8 cellular contexts compared by ENCODE assay signal in genomic region chr20:19937651-19938420, GRCh38.
A peak's percentile ranks its signal among the peaks of the same experiment; 100 is the strongest.
DNase-seq lines count a peak whose midpoint lies in the region; ATAC-seq and TF ChIP-seq lines count a peak whose summit lies in the region.

No MANE protein-coding gene starts in this region.

- peaks cover 21% of the 10 kb centered on the region for H3K27me3 Mint-ChIP-seq in T-helper 17 cell

- intact Hi-C loops in psoas muscle (cut with DNase I) (loop anchor here (5.0 kb wide), 2 partner anchors 34 to 54 kb away; no protein-coding TSS in a partner anchor), testis (cut with DNase I; ENCODE audit: low total_unique reads) (no loop called here)

- no peak for DNase-seq in T-helper 17 cell
- no peak for DNase-seq in psoas muscle
- DNase-seq in dedifferentiated amniotic fluid mesenchymal stem cell (ENCODE audit: extremely low spot score), result no peak
- no peak for DNase-seq in testis
- no peak for DNase-seq in erythroblast (lab: John Stamatoyannopoulos, UW)
- no peak for DNase-seq in G401 (ENCODE audit: low spot score)

- TF ChIP-seq CTCF in psoas muscle (IDR thresholded peaks at IDR 0.05) (no peak), testis (IDR thresholded peaks at IDR 0.05) (no peak)

- no peaks in the 10 kb centered on the region for H3K36me3 Mint-ChIP-seq in T-helper 17 cell (ENCODE audit: low read depth)

- H3K4me3 Mint-ChIP-seq in T-helper 17 cell, result peak overlapping the region; percentile 80

- no peaks in the 10 kb centered on the region for H3K9me3 ChIP-seq in T-helper 17 cell (ENCODE audit: control insufficient read depth, low read length, poor library complexity, severe bottlenecking)
- no peaks in the 10 kb centered on the region for H3K9me3 ChIP-seq in psoas muscle
- no peaks in the 10 kb centered on the region for H3K9me3 ChIP-seq in testis

- H3K27ac Mint-ChIP-seq in T-helper 17 cell, result peak overlapping the region; percentile 81

- no peaks in the 10 kb centered on the region for H3K27me3 ChIP-seq in psoas muscle (ENCODE audit: insufficient read depth in 3 of 3, low read length in 2 of 3)
- H3K27me3 ChIP-seq in testis, result no peaks in the 10 kb centered on the region

- in situ Hi-C loops in G401 (cut with HindIII; ENCODE audit: low sequenced_read_pairs), result no loop called here

- WGBS in psoas muscle, 3 donors, result 71 to 79% (median 78%) methylated on average over 8 of the region's 8 CpGs
- 88 to 89% methylated on average over 8 of the region's 8 CpGs for WGBS in testis, 2 donors

- no peak for TF ChIP-seq POLR2A in testis (IDR thresholded peaks at IDR 0.05)
- TF ChIP-seq POLR2A in erythroblast (IDR thresholded peaks at IDR 0.05; ENCODE audit: low read length), result no peak

- peaks cover 0 to 13% of the 10 kb centered on the region in 2 donors for H3K36me3 ChIP-seq in psoas muscle (ENCODE audit: insufficient read depth in 1 of 2, low read depth in 1 of 2)
- no peaks in the 10 kb centered on the region for H3K36me3 ChIP-seq in testis (ENCODE audit: low read depth, missing control alignments)

- H3K4me1 ChIP-seq in psoas muscle, result peaks cover 44% of the 10 kb centered on the region
- peaks cover 18% of the 10 kb centered on the region for H3K4me1 ChIP-seq in testis

- ATAC-seq in GM18867 (IDR thresholded peaks at IDR 0.05; ENCODE audit: unreplicated experiment), result peak; percentile 93
- peak; percentile 77 for ATAC-seq in HG02759 (IDR thresholded peaks at IDR 0.05; ENCODE audit: unreplicated experiment)
- peak; percentile 78 for ATAC-seq in T-helper 17 cell
- ATAC-seq in psoas muscle, result no peak

- H3K4me3 ChIP-seq in psoas muscle, result peak overlapping the region; percentile 47
- H3K4me3 ChIP-seq in testis, result no peak overlapping the region

- peaks cover 28% of the 10 kb centered on the region for H3K4me1 Mint-ChIP-seq in T-helper 17 cell

- peak overlapping the region; percentile 43 for H3K27ac ChIP-seq in psoas muscle
- no peak overlapping the region for H3K27ac ChIP-seq in testis

Comparison
In these comparisons a context has a peak if more than half of its experiments do, and no peak if none do; other contexts are left out.
1. ATAC-seq: peak in GM18867 (single experiment), HG02759 (single experiment) and T-helper 17 cell (single experiment); none in psoas muscle (0 of 4).